In genomic region chr5:132227235-132227484, GRCh38 we compare ENCODE assay signal across 8 cellular contexts. TPM values are rescaled to one million over a fixed set of nuclear protein-coding genes. Genes with fewer than 3 reads are reported as not detected.
DNase-seq lines count a peak whose midpoint lies in the region; ATAC-seq and TF ChIP-seq lines count a peak whose summit lies in the region.

No MANE protein-coding gene starts in this region.

- intact Hi-C loops in body of pancreas (cut with DNase I): no loop called here
- intact Hi-C loops in lower leg skin (cut with DNase I; ENCODE audit: low total_unique reads): no loop called here

- no peak for TF ChIP-seq EP300 in SK-N-SH (IDR thresholded peaks at IDR 0.05; ENCODE audit: borderline replicate concordance in 1 of 2, low read depth in 1 of 2, low read length in 1 of 2)

- H3K4me1 ChIP-seq in SK-N-SH (ENCODE audit: control insufficient read depth in 1 of 2, insufficient read depth in 2 of 2, low read depth in 1 of 2, low read length in 1 of 2) (peaks cover 28 to 35% of the 10 kb centered on the region in 2 experiments; a peak in 3 of 4 replicates), body of pancreas (peaks cover 53% of the 10 kb centered on the region)

- TF ChIP-seq POLR2A in body of pancreas (IDR thresholded peaks at IDR 0.05) (no peak), lower leg skin (IDR thresholded peaks at IDR 0.05) (no peak)

- no peaks in the 10 kb centered on the region for H3K9me2 ChIP-seq in SK-N-SH

- peak overlapping the region; percentile 100 for H3K4me2 ChIP-seq in SK-N-SH

- H3K27ac ChIP-seq in SK-N-SH (ENCODE audit: low read depth in 2 of 2, low read length in 1 of 2) (peak overlapping the region; percentile 45 to 67; a peak in 2 of 4 replicates), body of pancreas (peak overlapping the region; percentile 97 to 99 (median 98)), substantia nigra (ENCODE audit: low read depth, low read length, poor library complexity, severe bottlenecking) (peak overlapping the region; percentile 66)

- H3F3A ChIP-seq in SK-N-SH (replicated peaks; ENCODE audit: insufficient read depth): peaks cover 7% of the 10 kb centered on the region

- peaks cover 4% of the 10 kb centered on the region for H4K20me1 ChIP-seq in SK-N-SH (ENCODE audit: insufficient read depth)

- H3K9ac ChIP-seq in SK-N-SH: peak overlapping the region; percentile 88

- TF ChIP-seq CTCF in SK-N-SH (IDR thresholded peaks at IDR 0.05) (peak; percentile 18; the same call in 1 of the 2 replicates), body of pancreas (IDR thresholded peaks at IDR 0.05) (peak in 1 of 7 experiments; percentile 21), lower leg skin (IDR thresholded peaks at IDR 0.05) (no peak)

- WGBS in SK-N-SH (ENCODE audit: low lambda C conversion rate): 0% methylated on average over 5 of the region's 13 CpGs
- WGBS in body of pancreas, 2 donors: 0% methylated on average over 13 of the region's 13 CpGs; no CpG with 5 or more reads in 1 of the 2 donors
- 0 to 5% methylated on average over 2 to 9 of the region's 13 CpGs for WGBS in lower leg skin, 2 donors

- H3K27me3 ChIP-seq in SK-N-SH (ENCODE audit: insufficient read depth) (no peaks in the 10 kb centered on the region), body of pancreas (no peaks in the 10 kb centered on the region)

- CTCF ChIA-PET in SK-N-SH (lab: Yijun Ruan, JAX) (interaction anchor here (1.1 to 7.4 kb wide), 10 partner anchors 9 to 67 kb away, joined by 3 to 50 read pairs (median 6); partner anchors contain the start of genes PDLIM4 and SLC22A4), HEK293T (lab: Yijun Ruan, JAX) (interaction anchor here (0.6 to 5.6 kb wide), 5 partner anchors 12 to 162 kb away, joined by 3 to 30 read pairs (median 3); no protein-coding TSS in a partner anchor)

- H3K4me3 ChIP-seq in SK-N-SH (ENCODE audit: low read depth in 2 of 2, low read length in 1 of 2): peak overlapping the region; percentile 68 to 83
- H3K4me3 ChIP-seq in body of pancreas: peak overlapping the region; percentile 25 to 30
- H3K4me3 ChIP-seq in lower leg skin (ENCODE audit: low read depth, poor library complexity, severe bottlenecking): peak overlapping the region; percentile 72

- H3K36me3 ChIP-seq in SK-N-SH (replicated peaks in 1 of 2; ENCODE audit: control insufficient read depth in 1 of 2, insufficient read depth in 2 of 2, low read length in 1 of 2): no peaks in the 10 kb centered on the region
- H3K36me3 ChIP-seq in body of pancreas (replicated peaks in 1 of 2; ENCODE audit: insufficient read depth in 1 of 2, low read depth in 2 of 2): no peaks in the 10 kb centered on the region

- H3K79me2 ChIP-seq in SK-N-SH (ENCODE audit: insufficient read depth): peaks cover 46% of the 10 kb centered on the region

- DNase-seq in SK-N-SH: no peak
- DNase-seq in body of pancreas: no peak
- peak in 1 of 2 donors; percentile 94 for DNase-seq in lower leg skin (ENCODE audit: low spot score in 2 of 2)
- peak in 5 of 49 donors; percentile 11 to 54 (median 45) for DNase-seq in substantia nigra (lab: John Stamatoyannopoulos, UW)
- DNase-seq in NCI-H82 treated with DMSO at 0.1 percent for 48 hours (lab: John Stamatoyannopoulos, UW; ENCODE audit: unreplicated experiment): no peak
- no peak for DNase-seq in HEK293T (ENCODE audit: extremely low spot score)

- POLR2A ChIA-PET in SK-N-SH (lab: Yijun Ruan, JAX) (interaction anchor here (0.7 to 2.2 kb wide), 6 partner anchors 10 to 66 kb away, joined by 3 to 15 read pairs (median 4); partner anchors contain the start of genes PDLIM4 and SLC22A4), HEK293T (lab: Yijun Ruan, JAX) (interaction anchor here (0.6 to 1.7 kb wide), 11 partner anchors 9 to 1599 kb away, joined by 3 to 14 read pairs (median 3); partner anchors contain the start of genes IRF1, SLC22A4 and SLC22A5)

- ATAC-seq in SK-N-SH treated with all-trans-retinoic acid at 6 μM for 48 hours (no peak), body of pancreas (no peak), GM18517 (IDR thresholded peaks at IDR 0.05; ENCODE audit: unreplicated experiment) (no peak)

- TF ChIP-seq RAD21 in SK-N-SH (IDR thresholded peaks at IDR 0.05; ENCODE audit: low read length): no peak

- H3K9me3 ChIP-seq in SK-N-SH: no peaks in the 10 kb centered on the region
- H3K9me3 ChIP-seq in body of pancreas: no peaks in the 10 kb centered on the region

- H2AFZ ChIP-seq in SK-N-SH (ENCODE audit: low read depth): peak overlapping the region; percentile 90

TF ChIP-seq in SK-N-SH, 30 proteins besides CTCF, POLR2A, EP300 and RAD21:
- no peak for TF ChIP-seq ELF1 (IDR thresholded peaks at IDR 0.05)
- no peak for TF ChIP-seq GATA2 (CRISPR knock-in tag; IDR thresholded peaks at IDR 0.05)
- no peak for TF ChIP-seq TAF1 (IDR thresholded peaks at IDR 0.05; ENCODE audit: borderline replicate concordance, low read depth, low read length)
- TF ChIP-seq, protein P1, sequence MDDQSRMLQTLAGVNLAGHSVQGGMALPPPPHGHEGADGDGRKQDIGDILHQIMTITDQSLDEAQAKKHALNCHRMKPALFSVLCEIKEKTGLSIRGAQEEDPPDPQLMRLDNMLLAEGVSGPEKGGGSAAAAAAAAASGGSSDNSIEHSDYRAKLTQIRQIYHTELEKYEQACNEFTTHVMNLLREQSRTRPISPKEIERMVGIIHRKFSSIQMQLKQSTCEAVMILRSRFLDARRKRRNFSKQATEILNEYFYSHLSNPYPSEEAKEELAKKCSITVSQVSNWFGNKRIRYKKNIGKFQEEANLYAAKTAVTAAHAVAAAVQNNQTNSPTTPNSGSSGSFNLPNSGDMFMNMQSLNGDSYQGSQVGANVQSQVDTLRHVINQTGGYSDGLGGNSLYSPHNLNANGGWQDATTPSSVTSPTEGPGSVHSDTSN (IDR thresholded peaks at IDR 0.05): no peak
- TF ChIP-seq YY1 (IDR thresholded peaks at IDR 0.05; ENCODE audit: low read depth): no peak
- TF ChIP-seq CHD2 (IDR thresholded peaks at IDR 0.05; ENCODE audit: low read length, partially characterized antibody): no peak
- TF ChIP-seq RCOR1 (IDR thresholded peaks at IDR 0.05; ENCODE audit: low read length): no peak
- TF ChIP-seq FOXJ3 (CRISPR knock-in tag; IDR thresholded peaks at IDR 0.05): no peak
- no peak for TF ChIP-seq NRF1 (IDR thresholded peaks at IDR 0.05; ENCODE audit: low read depth, low read length)
- TF ChIP-seq JUND (IDR thresholded peaks at IDR 0.05): no peak

TF ChIP-seq in SK-N-SH treated with all-trans-retinoic acid at 6 μM for 48 hours, 23 proteins besides CTCF, POLR2A, EP300 and RAD21:
- TF ChIP-seq TCF4 (CRISPR knock-in tag; IDR thresholded peaks at IDR 0.05; ENCODE audit: borderline replicate concordance): no peak
- no peak for TF ChIP-seq ARNTL (CRISPR knock-in tag; IDR thresholded peaks at IDR 0.05; ENCODE audit: borderline replicate concordance, low read depth)

TF ChIP-seq in HEK293T, 16 proteins besides CTCF, POLR2A, EP300 and RAD21:
- TF ChIP-seq LEF1 (IDR thresholded peaks at IDR 0.05; ENCODE audit: borderline replicate concordance) (no peak), ZNF384 (IDR thresholded peaks at IDR 0.05) (no peak), SUZ12 (IDR thresholded peaks at IDR 0.05) (no peak), ELF4 (IDR thresholded peaks at IDR 0.05) (no peak), PKNOX1 (IDR thresholded peaks at IDR 0.05) (no peak), BHLHE40 (IDR thresholded peaks at IDR 0.05; ENCODE audit: borderline replicate concordance) (no peak), CTBP1 (IDR thresholded peaks at IDR 0.05; ENCODE audit: borderline replicate concordance) (no peak), TARDBP (IDR thresholded peaks at IDR 0.05) (no peak), FOXM1 (IDR thresholded peaks at IDR 0.05; ENCODE audit: borderline replicate concordance) (no peak), ARNT (IDR thresholded peaks at IDR 0.05) (no peak), NFRKB (IDR thresholded peaks at IDR 0.05) (no peak), SP1 (IDR thresholded peaks at IDR 0.05) (no peak), HDGF (IDR thresholded peaks at IDR 0.05; ENCODE audit: borderline replicate concordance) (no peak), FOXA1 (IDR thresholded peaks at IDR 0.05) (no peak), L3MBTL2 (conservative IDR thresholded peaks at IDR 0.05) (no peak), FOXK2 (IDR thresholded peaks at IDR 0.05) (no peak)

RNA-seq across cellular contexts. Expression of gene P4HA2, which starts 0.5 kb away (rescaled TPM):
- polyA plus RNA-seq in SK-N-SH (2012; rRNA removed): 67.2 and 73.5 TPM in 2 replicates
- polyA plus RNA-seq in SK-N-SH (2012; cell fraction: cytosol; rRNA removed): 48.5 and 58.5 TPM in 2 replicates
- 71.2 and 94.8 TPM in 2 replicates for polyA plus RNA-seq in SK-N-SH (2012; cell fraction: nucleus; rRNA removed)
- 10 to 100 TPM; 32.3 to 57.9 TPM for total RNA-seq in body of pancreas
- 10 to 100 TPM; 18.0 to 40.5 (median 26.7) TPM for total RNA-seq in lower leg skin

RNA-seq across cellular contexts. Expression of gene PDLIM4, which starts 30.3 kb away (rescaled TPM):
- polyA plus RNA-seq in SK-N-SH (2012; rRNA removed): 45.1 and 57.1 TPM in 2 replicates
- polyA plus RNA-seq in SK-N-SH (2012; cell fraction: cytosol; rRNA removed): 21.9 and 44.4 TPM in 2 replicates
- 118 and 143 TPM in 2 replicates for polyA plus RNA-seq in SK-N-SH (2012; cell fraction: nucleus; rRNA removed)
- total RNA-seq in body of pancreas (1 to 10 TPM; 4.2 to 4.3 TPM), lower leg skin (100 to 1,000 TPM in 1 of 4 donors, 10 to 100 TPM in 3; 52.5 to 191 (median 85.9) TPM)

Comparison
In these comparisons a context has a peak if more than half of its experiments do, and no peak if none do; other contexts are left out.
1. RNA of gene PDLIM4, which starts 30.3 kb away (total RNA-seq): 52.5 to 191 TPM in lower leg skin; 4.2 to 4.3 TPM in body of pancreas; every median in the first group is over 10 times any median in the second.
2. Peak in every context shown above with its lines, with median percentiles within 50 percentile points of each other: H3K27ac ChIP-seq and H3K4me3 ChIP-seq.